ENCODE assay signal across 1 cellular context in the genomic region with DNA sequence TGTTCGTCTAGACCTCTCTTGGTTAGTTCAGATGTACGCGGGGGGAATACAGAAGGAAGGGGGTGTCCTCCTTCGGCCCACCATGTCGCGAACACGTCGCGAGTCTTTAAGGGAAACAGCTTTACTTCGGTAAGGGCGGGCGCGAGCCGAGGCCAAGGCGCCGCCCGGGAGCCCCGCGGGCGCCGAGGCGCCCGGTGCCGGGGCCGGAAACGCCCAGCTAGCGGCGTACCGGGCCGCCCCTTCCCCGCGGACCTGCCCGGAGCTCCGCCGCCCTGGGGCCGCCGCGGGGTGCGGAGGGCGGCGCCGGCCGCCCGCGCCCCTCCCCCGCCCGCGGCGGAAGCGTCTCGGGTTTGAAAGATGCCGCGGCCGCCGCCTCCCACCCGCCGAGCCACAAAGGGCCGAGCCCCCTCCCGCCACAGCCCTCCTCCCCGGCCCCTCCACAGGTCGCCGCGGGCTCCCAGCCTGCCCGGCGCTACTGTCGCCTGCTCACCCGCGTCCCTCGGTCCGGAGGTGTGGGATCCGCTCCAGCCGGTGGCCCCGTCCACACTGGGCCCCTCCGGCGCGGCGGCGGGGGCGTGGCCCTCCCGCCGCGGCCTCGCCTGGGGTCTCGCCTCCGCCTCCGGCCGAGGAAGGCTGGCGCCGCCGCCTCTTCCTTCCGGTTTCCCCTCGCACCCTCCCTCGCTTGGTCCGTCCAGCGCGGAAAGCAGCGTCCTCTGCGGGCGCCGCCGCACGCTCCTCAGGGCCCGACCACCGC.
A peak's percentile ranks its signal among the peaks of the same experiment; 100 is the strongest.
TF ChIP-seq lines count a peak whose summit lies in the region.

Gene KBTBD2, minus strand, starts transcription at position 715 of the 754 bp plus-strand sequence. CDS start 12,156 bp downstream, outside the sequence.

TF ChIP-seq in GM12878, 131 proteins besides CTCF, POLR2A, EP300 and RAD21 (continued from another document and continues in another):
- TF ChIP-seq, protein P1, sequence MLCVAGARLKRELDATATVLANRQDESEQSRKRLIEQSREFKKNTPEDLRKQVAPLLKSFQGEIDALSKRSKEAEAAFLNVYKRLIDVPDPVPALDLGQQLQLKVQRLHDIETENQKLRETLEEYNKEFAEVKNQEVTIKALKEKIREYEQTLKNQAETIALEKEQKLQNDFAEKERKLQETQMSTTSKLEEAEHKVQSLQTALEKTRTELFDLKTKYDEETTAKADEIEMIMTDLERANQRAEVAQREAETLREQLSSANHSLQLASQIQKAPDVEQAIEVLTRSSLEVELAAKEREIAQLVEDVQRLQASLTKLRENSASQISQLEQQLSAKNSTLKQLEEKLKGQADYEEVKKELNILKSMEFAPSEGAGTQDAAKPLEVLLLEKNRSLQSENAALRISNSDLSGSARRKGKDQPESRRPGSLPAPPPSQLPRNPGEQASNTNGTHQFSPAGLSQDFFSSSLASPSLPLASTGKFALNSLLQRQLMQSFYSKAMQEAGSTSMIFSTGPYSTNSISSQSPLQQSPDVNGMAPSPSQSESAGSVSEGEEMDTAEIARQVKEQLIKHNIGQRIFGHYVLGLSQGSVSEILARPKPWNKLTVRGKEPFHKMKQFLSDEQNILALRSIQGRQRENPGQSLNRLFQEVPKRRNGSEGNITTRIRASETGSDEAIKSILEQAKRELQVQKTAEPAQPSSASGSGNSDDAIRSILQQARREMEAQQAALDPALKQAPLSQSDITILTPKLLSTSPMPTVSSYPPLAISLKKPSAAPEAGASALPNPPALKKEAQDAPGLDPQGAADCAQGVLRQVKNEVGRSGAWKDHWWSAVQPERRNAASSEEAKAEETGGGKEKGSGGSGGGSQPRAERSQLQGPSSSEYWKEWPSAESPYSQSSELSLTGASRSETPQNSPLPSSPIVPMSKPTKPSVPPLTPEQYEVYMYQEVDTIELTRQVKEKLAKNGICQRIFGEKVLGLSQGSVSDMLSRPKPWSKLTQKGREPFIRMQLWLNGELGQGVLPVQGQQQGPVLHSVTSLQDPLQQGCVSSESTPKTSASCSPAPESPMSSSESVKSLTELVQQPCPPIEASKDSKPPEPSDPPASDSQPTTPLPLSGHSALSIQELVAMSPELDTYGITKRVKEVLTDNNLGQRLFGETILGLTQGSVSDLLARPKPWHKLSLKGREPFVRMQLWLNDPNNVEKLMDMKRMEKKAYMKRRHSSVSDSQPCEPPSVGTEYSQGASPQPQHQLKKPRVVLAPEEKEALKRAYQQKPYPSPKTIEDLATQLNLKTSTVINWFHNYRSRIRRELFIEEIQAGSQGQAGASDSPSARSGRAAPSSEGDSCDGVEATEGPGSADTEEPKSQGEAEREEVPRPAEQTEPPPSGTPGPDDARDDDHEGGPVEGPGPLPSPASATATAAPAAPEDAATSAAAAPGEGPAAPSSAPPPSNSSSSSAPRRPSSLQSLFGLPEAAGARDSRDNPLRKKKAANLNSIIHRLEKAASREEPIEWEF (IDR thresholded peaks at IDR 0.05; ENCODE audit: insufficient replicate concordance, low read depth, low read length): no peak
- TF ChIP-seq RB1 (IDR thresholded peaks at IDR 0.05; ENCODE audit: borderline replicate concordance) (peak; percentile 31; the same call in 1 of the 2 replicates), RUNX3 (IDR thresholded peaks at IDR 0.05; ENCODE audit: low read length) (peak; percentile 41), IRF3 (IDR thresholded peaks at IDR 0.05) (no peak), ZNF207 (IDR thresholded peaks at IDR 0.05; ENCODE audit: borderline replicate concordance) (0 out of 2 replicates have a peak, but pooled peaks have one; percentile 43), RAD51 (IDR thresholded peaks at IDR 0.05) (no peak), IKZF1 (conservative IDR thresholded peaks at IDR 0.05) (peak; percentile 32), HDAC2 (IDR thresholded peaks at IDR 0.05) (no peak), POU2F2 (IDR thresholded peaks at IDR 0.05; ENCODE audit: borderline replicate concordance, low read depth, low read length) (peak; percentile 70), CHD1 (IDR thresholded peaks at IDR 0.05; ENCODE audit: low read depth, low read length) (0 out of 2 replicates have a peak, but pooled peaks have one; percentile 21), ZNF217 (IDR thresholded peaks at IDR 0.05) (peak; percentile 53; the same call in 1 of the 2 replicates), FOXK2 (IDR thresholded peaks at IDR 0.05) (no peak), ZNF592 (IDR thresholded peaks at IDR 0.05) (no peak), SUZ12 (IDR thresholded peaks at IDR 0.05; ENCODE audit: unreplicated experiment) (no peak), SREBF1 (IDR thresholded peaks at IDR 0.05; ENCODE audit: low read length) (no peak), NRF1 (conservative IDR thresholded peaks at IDR 0.05; ENCODE audit: low read depth, low read length) (no peak), CHD4 (IDR thresholded peaks at IDR 0.05) (no peak), PAX5 (IDR thresholded peaks at IDR 0.05; ENCODE audit: borderline replicate concordance, low read depth, low read length) (no peak), HDGF (IDR thresholded peaks at IDR 0.05) (no peak), ELK1 (IDR thresholded peaks at IDR 0.05; ENCODE audit: low read depth, low read length) (0 out of 2 replicates have a peak, but pooled peaks have one; percentile 60), CEBPB (IDR thresholded peaks at IDR 0.05; ENCODE audit: borderline replicate concordance in 1 of 2, low read depth in 2 of 2, low read length in 2 of 2) (no peak), ASH2L (IDR thresholded peaks at IDR 0.05; ENCODE audit: borderline replicate concordance, low read depth) (0 out of 2 replicates have a peak, but pooled peaks have one; percentile 41), SMARCA5 (IDR thresholded peaks at IDR 0.05) (peak; percentile 64; the same call in 1 of the 2 replicates), FOXM1 (IDR thresholded peaks at IDR 0.05; ENCODE audit: low read depth, low read length) (no peak), SREBF2 (IDR thresholded peaks at IDR 0.05; ENCODE audit: low read length) (no peak), TCF12 (IDR thresholded peaks at IDR 0.05; ENCODE audit: low read depth, low read length) (no peak; the same call in 1 of the 2 replicates), E2F8 (IDR thresholded peaks at IDR 0.05; ENCODE audit: low read depth, partially characterized antibody) (no peak), KDM1A (IDR thresholded peaks at IDR 0.05; ENCODE audit: borderline replicate concordance) (no peak), STAT1 (conservative IDR thresholded peaks at IDR 0.05) (no peak), ATF7 (IDR thresholded peaks at IDR 0.05; ENCODE audit: low read depth) (no peak), PML (IDR thresholded peaks at IDR 0.05; ENCODE audit: low read length) (no peak), CBFB (IDR thresholded peaks at IDR 0.05; ENCODE audit: low read depth) (no peak), PBX3 (IDR thresholded peaks at IDR 0.05; ENCODE audit: insufficient replicate concordance, low read depth, low read length) (no peak), RBBP5 (conservative IDR thresholded peaks at IDR 0.05) (no peak), PAX8 (IDR thresholded peaks at IDR 0.05) (0 out of 2 replicates have a peak, but pooled peaks have one; percentile 3), IRF4 (IDR thresholded peaks at IDR 0.05; ENCODE audit: low read depth, low read length) (no peak), MEF2B (IDR thresholded peaks at IDR 0.05; ENCODE audit: partially characterized antibody, poor library complexity, severe bottlenecking) (no peak)
- TF ChIP-seq, protein P2, sequence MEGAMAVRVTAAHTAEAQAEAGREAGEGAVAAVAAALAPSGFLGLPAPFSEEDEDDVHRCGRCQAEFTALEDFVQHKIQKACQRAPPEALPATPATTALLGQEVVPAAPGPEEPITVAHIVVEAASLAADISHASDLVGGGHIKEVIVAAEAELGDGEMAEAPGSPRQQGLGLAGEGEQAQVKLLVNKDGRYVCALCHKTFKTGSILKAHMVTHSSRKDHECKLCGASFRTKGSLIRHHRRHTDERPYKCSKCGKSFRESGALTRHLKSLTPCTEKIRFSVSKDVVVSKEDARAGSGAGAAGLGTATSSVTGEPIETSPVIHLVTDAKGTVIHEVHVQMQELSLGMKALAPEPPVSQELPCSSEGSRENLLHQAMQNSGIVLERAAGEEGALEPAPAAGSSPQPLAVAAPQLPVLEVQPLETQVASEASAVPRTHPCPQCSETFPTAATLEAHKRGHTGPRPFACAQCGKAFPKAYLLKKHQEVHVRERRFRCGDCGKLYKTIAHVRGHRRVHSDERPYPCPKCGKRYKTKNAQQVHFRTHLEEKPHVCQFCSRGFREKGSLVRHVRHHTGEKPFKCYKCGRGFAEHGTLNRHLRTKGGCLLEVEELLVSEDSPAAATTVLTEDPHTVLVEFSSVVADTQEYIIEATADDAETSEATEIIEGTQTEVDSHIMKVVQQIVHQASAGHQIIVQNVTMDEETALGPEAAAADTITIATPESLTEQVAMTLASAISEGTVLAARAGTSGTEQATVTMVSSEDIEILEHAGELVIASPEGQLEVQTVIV (IDR thresholded peaks at IDR 0.05; ENCODE audit: borderline replicate concordance, partially characterized antibody): no peak
